ENCODE assay signal across 18 cellular contexts in genomic region chr1:53732912-53733317, GRCh38. TPM values are rescaled to one million over a fixed set of nuclear protein-coding genes. Genes with fewer than 3 reads are reported as not detected.
DNase-seq lines count a peak whose midpoint lies in the region; ATAC-seq and TF ChIP-seq lines count a peak whose summit lies in the region.
"Had no signal": no experiment of that assay in that cellular context is flagged by ENCODE, and none has a peak within 500 bp of the region (broad histone marks: within the 10 kb centered on the region; RNA-seq: fewer than 3 reads in every experiment).

No MANE protein-coding gene starts in this region.

- no peak for ATAC-seq in stimulated activated naive CD8-positive, alpha-beta T cell treated with anti-CD3 and anti-CD28 coated beads, Interleukin-15, Interleukin-2, amounts not matched to agents 100 U/mL and 50 U/mL, for 24 hours
- no peak for ATAC-seq in GM21619 (IDR thresholded peaks at IDR 0.05; ENCODE audit: unreplicated experiment)
- ATAC-seq in activated CD4-positive, alpha-beta T cell treated with anti-CD3 and anti-CD28 coated beads for 36 hours, result no peak
- ATAC-seq: activated CD8-positive, alpha-beta T cell treated with anti-CD3 and anti-CD28 coated beads for 36 hours; left colon; naive thymus-derived CD8-positive, alpha-beta T cell had no signal

- no TSS peak for BruUV-seq in MCF 10A (replicated peaks; lab: Mats Ljungman, UMichigan)

- CTCF ChIA-PET in MCF 10A (lab: Yijun Ruan, JAX), result interaction anchor here (0.7 to 1.7 kb wide), 3 partner anchors 21 to 338 kb away, joined by 3 to 4 read pairs (median 4); no protein-coding TSS in a partner anchor
- CTCF ChIA-PET in activated CD4-positive, alpha-beta T cell treated with anti-CD3 and anti-CD28 coated beads for 36 hours (lab: Charles Lee), result no interaction called here

- POLR2A ChIA-PET in MCF 10A (lab: Yijun Ruan, JAX), result interaction anchor here (0.8 to 2.6 kb wide), 4 partner anchors 9 to 53 kb away, joined by 3 to 11 read pairs (median 6); no protein-coding TSS in a partner anchor
- POLR2A ChIA-PET in activated CD4-positive, alpha-beta T cell treated with anti-CD3 and anti-CD28 coated beads for 36 hours (lab: Charles Lee), result no interaction called here

- H3K9me3 Mint-ChIP-seq in MCF 10A (ENCODE audit: unreplicated experiment), result no peaks in the 10 kb centered on the region
- H3K9me3 Mint-ChIP-seq in activated CD4-positive, alpha-beta T cell treated with anti-CD3 and anti-CD28 coated beads for 36 hours (ENCODE audit: low read depth), result no peaks in the 10 kb centered on the region
- H3K9me3 Mint-ChIP-seq in activated naive CD8-positive, alpha-beta T cell treated with anti-CD3 and anti-CD28 coated beads for 36 hours, result no peaks in the 10 kb centered on the region
- H3K9me3 Mint-ChIP-seq: activated CD8-positive, alpha-beta T cell treated with anti-CD3 and anti-CD28 coated beads for 36 hours; H9; naive thymus-derived CD8-positive, alpha-beta T cell had no signal

- H3K27ac ChIP-seq in breast epithelium, result no peak overlapping the region
- H3K27ac ChIP-seq: 22Rv1, tibial artery had no signal

- peak overlapping the region; percentile 85 for H3K27ac Mint-ChIP-seq in MCF 10A (ENCODE audit: low read depth, unreplicated experiment)
- no peak overlapping the region for H3K27ac Mint-ChIP-seq in activated CD4-positive, alpha-beta T cell treated with anti-CD3 and anti-CD28 coated beads for 36 hours
- H3K27ac Mint-ChIP-seq in activated naive CD8-positive, alpha-beta T cell treated with anti-CD3 and anti-CD28 coated beads for 36 hours, result no peak overlapping the region
- H3K27ac Mint-ChIP-seq: activated CD8-positive, alpha-beta T cell treated with anti-CD3 and anti-CD28 coated beads for 36 hours; H9; naive thymus-derived CD8-positive, alpha-beta T cell had no signal

- DNase-seq in MCF 10A (ENCODE audit: unreplicated experiment) (peak; percentile 75), breast epithelium (ENCODE audit: low spot score in 2 of 2) (no peak), amniotic epithelial cell (ENCODE audit: low read depth) (peak; percentile 88), fibroblast of villous mesenchyme (ENCODE audit: low read depth) (peak; percentile 81)
- DNase-seq in stimulated activated naive CD8-positive, alpha-beta T cell treated with anti-CD3 and anti-CD28 coated beads, Interleukin-15, Interleukin-2, amounts not matched to agents 100 U/mL and 50 U/mL, for 24 hours, result no peak
- DNase-seq in activated CD4-positive, alpha-beta T cell treated with anti-CD3 and anti-CD28 coated beads for 36 hours, result no peak
- DNase-seq in activated naive CD8-positive, alpha-beta T cell treated with anti-CD3 and anti-CD28 coated beads for 36 hours, result no peak
- DNase-seq: activated CD8-positive, alpha-beta T cell treated with anti-CD3 and anti-CD28 coated beads for 36 hours; activated effector memory CD4-positive, alpha-beta T cell treated with Interleukin-2 at 50 U/mL for 16 hours; DMS 273 treated with DMSO at 0.1 percent for 48 hours; H9; left colon; naive thymus-derived CD8-positive, alpha-beta T cell; NCI-H1105; NCI-H446; tibial artery had no signal

- no peaks in the 10 kb centered on the region for H3K9me3 ChIP-seq in breast epithelium
- H3K9me3 ChIP-seq: tibial artery had no signal

- peaks cover 4% of the 10 kb centered on the region for H3K36me3 Mint-ChIP-seq in MCF 10A (ENCODE audit: insufficient read depth, unreplicated experiment)
- no peaks in the 10 kb centered on the region for H3K36me3 Mint-ChIP-seq in activated CD4-positive, alpha-beta T cell treated with anti-CD3 and anti-CD28 coated beads for 36 hours (ENCODE audit: low read depth)
- no peaks in the 10 kb centered on the region for H3K36me3 Mint-ChIP-seq in activated naive CD8-positive, alpha-beta T cell treated with anti-CD3 and anti-CD28 coated beads for 36 hours
- H3K36me3 Mint-ChIP-seq: naive thymus-derived CD8-positive, alpha-beta T cell had no signal

- no peaks in the 10 kb centered on the region for H3K27me3 Mint-ChIP-seq in MCF 10A (ENCODE audit: insufficient read depth, unreplicated experiment)
- peaks cover 24% of the 10 kb centered on the region for H3K27me3 Mint-ChIP-seq in activated CD4-positive, alpha-beta T cell treated with anti-CD3 and anti-CD28 coated beads for 36 hours
- peaks cover 34% of the 10 kb centered on the region for H3K27me3 Mint-ChIP-seq in activated naive CD8-positive, alpha-beta T cell treated with anti-CD3 and anti-CD28 coated beads for 36 hours

- no peaks in the 10 kb centered on the region for H3K36me3 ChIP-seq in breast epithelium
- H3K36me3 ChIP-seq: tibial artery had no signal

- intact Hi-C loops in MCF 10A (cut with micrococcal nuclease) (no loop called here), breast epithelium (cut with DNase I; ENCODE audit: low total_unique reads) (no loop called here)
- intact Hi-C loops in activated CD4-positive, alpha-beta T cell treated with anti-CD3 and anti-CD28 coated beads for 36 hours (cut with DNase I, micrococcal nuclease), result no loop called here

- peak overlapping the region; percentile 63 for H3K4me3 Mint-ChIP-seq in MCF 10A (ENCODE audit: unreplicated experiment)
- H3K4me3 Mint-ChIP-seq in activated CD4-positive, alpha-beta T cell treated with anti-CD3 and anti-CD28 coated beads for 36 hours, result no peak overlapping the region
- H3K4me3 Mint-ChIP-seq in activated naive CD8-positive, alpha-beta T cell treated with anti-CD3 and anti-CD28 coated beads for 36 hours, result no peak overlapping the region
- H3K4me3 Mint-ChIP-seq: activated CD8-positive, alpha-beta T cell treated with anti-CD3 and anti-CD28 coated beads for 36 hours; H9; naive thymus-derived CD8-positive, alpha-beta T cell had no signal

- no peaks in the 10 kb centered on the region for H3K4me1 ChIP-seq in breast epithelium

- no peak for TF ChIP-seq CTCF in MCF 10A (IDR thresholded peaks at IDR 0.05; ENCODE audit: unreplicated experiment)
- TF ChIP-seq CTCF in breast epithelium (IDR thresholded peaks at IDR 0.05), result no peak
- no peak for TF ChIP-seq CTCF in fibroblast of villous mesenchyme (IDR thresholded peaks at IDR 0.05; ENCODE audit: insufficient read depth, low read depth, low read length)

- no peak for TF ChIP-seq POLR2A in breast epithelium (IDR thresholded peaks at IDR 0.05)

- no peak overlapping the region for H3K4me3 ChIP-seq in breast epithelium
- no peak overlapping the region for H3K4me3 ChIP-seq in fibroblast of villous mesenchyme (ENCODE audit: low read depth, low read length)
- H3K4me3 ChIP-seq: tibial artery had no signal

- H3K4me1 Mint-ChIP-seq in MCF 10A (ENCODE audit: insufficient read depth, unreplicated experiment), result peaks cover 28% of the 10 kb centered on the region
- peaks cover 2% of the 10 kb centered on the region for H3K4me1 Mint-ChIP-seq in activated CD4-positive, alpha-beta T cell treated with anti-CD3 and anti-CD28 coated beads for 36 hours
- no peaks in the 10 kb centered on the region for H3K4me1 Mint-ChIP-seq in activated naive CD8-positive, alpha-beta T cell treated with anti-CD3 and anti-CD28 coated beads for 36 hours

- H3K27me3 ChIP-seq in breast epithelium, result peaks cover 0 to 3% of the 10 kb centered on the region in 2 donors

RNA-seq across cellular contexts. Expression of gene GLIS1, which starts 6.0 kb away (rescaled TPM):
- total RNA-seq in MCF 10A (2022), result 0.93 and 1.4 TPM in 2 replicates
- total RNA-seq in breast epithelium, result 1 to 10 TPM in 1 of 3 donors, under 1 TPM in 2; 0.16 to 2.0 (median 0.59) TPM
- total RNA-seq in fibroblast of villous mesenchyme, result 0.43 and 0.97 TPM in 2 replicates
- not detected for total RNA-seq in activated CD4-positive, alpha-beta T cell treated with anti-CD3 and anti-CD28 coated beads for 36 hours
- under 1 TPM in 1 of 2 experiments, not detected in 1; 0.10 TPM for total RNA-seq in activated naive CD8-positive, alpha-beta T cell treated with anti-CD3 and anti-CD28 coated beads for 36 hours
- total RNA-seq: activated CD8-positive, alpha-beta T cell treated with anti-CD3 and anti-CD28 coated beads for 36 hours; naive thymus-derived CD8-positive, alpha-beta T cell had no signal

Comparison
In these comparisons a context has a peak if more than half of its experiments do, and no peak if none do; other contexts are left out.
1. DNase-seq: peak in MCF 10A (single experiment), amniotic epithelial cell (single experiment) and fibroblast of villous mesenchyme (single experiment); none in breast epithelium (0 of 2), stimulated activated naive CD8-positive, alpha-beta T cell treated with anti-CD3 and anti-CD28 coated beads, Interleukin-15, Interleukin-2, amounts not matched to agents 100 U/mL and 50 U/mL, for 24 hours (single experiment), activated CD4-positive, alpha-beta T cell treated with anti-CD3 and anti-CD28 coated beads for 36 hours (single experiment) and activated naive CD8-positive, alpha-beta T cell treated with anti-CD3 and anti-CD28 coated beads for 36 hours (single experiment).